8 cellular contexts compared by ENCODE assay signal in the genomic region with DNA sequence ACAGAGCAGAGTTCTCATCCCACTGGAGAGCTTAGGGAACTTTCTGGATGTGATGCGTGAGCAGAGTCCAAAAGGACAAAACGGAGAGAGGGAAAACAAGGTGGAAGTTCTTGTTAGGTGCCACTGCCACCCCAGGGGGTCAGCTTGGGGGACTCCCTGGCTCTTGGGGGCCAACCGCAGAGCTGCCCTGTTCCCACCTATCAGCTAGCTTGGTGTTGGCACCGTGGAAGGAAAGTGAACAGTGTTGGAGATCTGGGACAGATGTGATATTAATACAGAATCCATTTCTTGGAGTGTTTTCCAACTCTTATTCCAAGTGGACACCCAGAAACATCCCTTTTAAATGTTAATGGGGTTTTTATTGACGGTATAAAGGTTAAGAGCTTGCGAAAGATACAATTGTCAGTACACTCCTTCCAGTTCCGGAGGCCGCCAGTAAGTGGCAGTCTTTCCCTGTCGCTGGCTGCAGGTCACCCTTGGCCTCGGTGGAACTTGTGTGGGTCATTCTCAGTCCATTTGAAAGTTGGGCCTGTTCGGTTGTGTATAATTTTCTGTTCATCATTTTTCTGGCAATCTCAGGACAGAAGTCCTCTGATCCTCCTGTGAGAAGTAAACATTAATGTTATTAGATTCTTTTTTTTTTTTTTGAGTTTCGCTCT. TPM values are rescaled to one million over a fixed set of nuclear protein-coding genes. Genes with fewer than 3 reads are reported as not detected.
A peak's percentile ranks its signal among the peaks of the same experiment; 100 is the strongest.
DNase-seq lines count a peak whose midpoint lies in the region; ATAC-seq and TF ChIP-seq lines count a peak whose summit lies in the region.
"Not testable (repeated sequence)": the region's sequence is repeated elsewhere in the genome, so short reads cannot be mapped to it uniquely, and the experiment has no call there.

No MANE protein-coding gene starts in this region.

- H3K36me3 Mint-ChIP-seq in activated CD4-positive, alpha-beta T cell treated with anti-CD3 and anti-CD28 coated beads for 36 hours (ENCODE audit: low read depth); natural killer cell treated with Interleukin-12 subunit alpha and Interleukin-12 subunit beta and Interleukin-15 and Interleukin-18, amount 100 ng/mL, for 72 hours; stimulated activated effector memory CD8-positive, alpha-beta T cell treated with anti-CD3 and anti-CD28 coated beads, Interleukin-12 subunit alpha, Interleukin-12 subunit beta, amount 100 ng/mL, for 72 hours: not testable (repeated sequence)

- not testable (repeated sequence) for DNase-seq in AG04450 (ENCODE audit: low read depth, low spot score); HFF-Myc (ENCODE audit: extremely low read depth, low read depth); activated CD4-positive, alpha-beta T cell treated with anti-CD3 and anti-CD28 coated beads for 36 hours; body of pancreas; fibroblast of villous mesenchyme (ENCODE audit: low read depth); left lung; natural killer cell treated with Interleukin-12 subunit alpha and Interleukin-12 subunit beta and Interleukin-15 and Interleukin-18, amount 100 ng/mL, for 72 hours (ENCODE audit: low spot score); stimulated activated effector memory CD8-positive, alpha-beta T cell treated with anti-CD3 and anti-CD28 coated beads, Interleukin-12 subunit alpha, Interleukin-12 subunit beta, amount 100 ng/mL, for 72 hours (ENCODE audit: low spot score in 2 of 2)

- TF ChIP-seq CTCF in AG04450 (IDR thresholded peaks at IDR 0.05; ENCODE audit: low read depth, low read length) (0 out of 2 replicates have a peak, but pooled peaks have one; percentile 7), HFF-Myc (IDR thresholded peaks at IDR 0.05; ENCODE audit: low read depth, low read length, missing control alignments) (peak; percentile 10), body of pancreas (IDR thresholded peaks at IDR 0.05) (peak in 2 of 7 experiments; percentile 15 to 19), fibroblast of villous mesenchyme (IDR thresholded peaks at IDR 0.05; ENCODE audit: insufficient read depth, low read depth, low read length) (peak; percentile 29), left lung (IDR thresholded peaks at IDR 0.05) (peak; percentile 21 to 31)

- not testable (repeated sequence) for H3K9me3 Mint-ChIP-seq in activated CD4-positive, alpha-beta T cell treated with anti-CD3 and anti-CD28 coated beads for 36 hours (ENCODE audit: low read depth); natural killer cell treated with Interleukin-12 subunit alpha and Interleukin-12 subunit beta and Interleukin-15 and Interleukin-18, amount 100 ng/mL, for 72 hours; stimulated activated effector memory CD8-positive, alpha-beta T cell treated with anti-CD3 and anti-CD28 coated beads, Interleukin-12 subunit alpha, Interleukin-12 subunit beta, amount 100 ng/mL, for 72 hours

- H3K4me3 Mint-ChIP-seq in activated CD4-positive, alpha-beta T cell treated with anti-CD3 and anti-CD28 coated beads for 36 hours; natural killer cell treated with Interleukin-12 subunit alpha and Interleukin-12 subunit beta and Interleukin-15 and Interleukin-18, amount 100 ng/mL, for 72 hours; stimulated activated effector memory CD8-positive, alpha-beta T cell treated with anti-CD3 and anti-CD28 coated beads, Interleukin-12 subunit alpha, Interleukin-12 subunit beta, amount 100 ng/mL, for 72 hours: not testable (repeated sequence)

- H3K36me3 ChIP-seq in body of pancreas (replicated peaks in 1 of 2; ENCODE audit: insufficient read depth in 1 of 2, low read depth in 2 of 2); left lung: not testable (repeated sequence)

- peak; percentile 58 for ATAC-seq in activated CD4-positive, alpha-beta T cell treated with anti-CD3 and anti-CD28 coated beads for 36 hours
- ATAC-seq in body of pancreas, result peak; percentile 75
- ATAC-seq in left lung, result peak; percentile 79
- ATAC-seq in natural killer cell treated with Interleukin-12 subunit alpha and Interleukin-12 subunit beta and Interleukin-15 and Interleukin-18, amount 100 ng/mL, for 72 hours, result peak; percentile 55 to 68
- ATAC-seq in stimulated activated effector memory CD8-positive, alpha-beta T cell treated with anti-CD3 and anti-CD28 coated beads, Interleukin-12 subunit alpha, Interleukin-12 subunit beta, amount 100 ng/mL, for 72 hours, result peak; percentile 64

- TF ChIP-seq POLR2A in body of pancreas (IDR thresholded peaks at IDR 0.05), result not testable (repeated sequence)

- intact Hi-C loops in activated CD4-positive, alpha-beta T cell treated with anti-CD3 and anti-CD28 coated beads for 36 hours (cut with DNase I, micrococcal nuclease); body of pancreas (cut with DNase I); left lung (cut with DNase I): not testable (repeated sequence)

- not testable (repeated sequence) for H3K4me1 ChIP-seq in body of pancreas, left lung

- H3K9me3 ChIP-seq in AG04450 (ENCODE audit: control insufficient read depth, insufficient read depth, low read length); body of pancreas; left lung: not testable (repeated sequence)

- H3K27me3 Mint-ChIP-seq in activated CD4-positive, alpha-beta T cell treated with anti-CD3 and anti-CD28 coated beads for 36 hours; natural killer cell treated with Interleukin-12 subunit alpha and Interleukin-12 subunit beta and Interleukin-15 and Interleukin-18, amount 100 ng/mL, for 72 hours: not testable (repeated sequence)

- H3K27ac Mint-ChIP-seq in activated CD4-positive, alpha-beta T cell treated with anti-CD3 and anti-CD28 coated beads for 36 hours; natural killer cell treated with Interleukin-12 subunit alpha and Interleukin-12 subunit beta and Interleukin-15 and Interleukin-18, amount 100 ng/mL, for 72 hours; stimulated activated effector memory CD8-positive, alpha-beta T cell treated with anti-CD3 and anti-CD28 coated beads, Interleukin-12 subunit alpha, Interleukin-12 subunit beta, amount 100 ng/mL, for 72 hours: not testable (repeated sequence)

- POLR2A ChIA-PET in AG04450 (lab: Yijun Ruan, JAX); activated CD4-positive, alpha-beta T cell treated with anti-CD3 and anti-CD28 coated beads for 36 hours (lab: Charles Lee): not testable (repeated sequence)

- not testable (repeated sequence) for H3K4me1 Mint-ChIP-seq in activated CD4-positive, alpha-beta T cell treated with anti-CD3 and anti-CD28 coated beads for 36 hours; natural killer cell treated with Interleukin-12 subunit alpha and Interleukin-12 subunit beta and Interleukin-15 and Interleukin-18, amount 100 ng/mL, for 72 hours (ENCODE audit: low read depth in 2 of 2); stimulated activated effector memory CD8-positive, alpha-beta T cell treated with anti-CD3 and anti-CD28 coated beads, Interleukin-12 subunit alpha, Interleukin-12 subunit beta, amount 100 ng/mL, for 72 hours

- not testable (repeated sequence) for H3K27me3 ChIP-seq in AG04450 (ENCODE audit: control insufficient read depth, insufficient read depth, low read length); body of pancreas; left lung

- 45 to 69% methylated on average over 4 to 5 of the region's 12 CpGs for WGBS in body of pancreas, 2 donors

- not testable (repeated sequence) for H3K27ac ChIP-seq in AG04450 (ENCODE audit: low read depth, low read length); body of pancreas; left lung

- H3K4me3 ChIP-seq in AG04450 (ENCODE audit: low read depth, low read length); HFF-Myc (replicated peaks; ENCODE audit: low read depth, low read length); body of pancreas; fibroblast of villous mesenchyme (ENCODE audit: low read depth, low read length); left lung: not testable (repeated sequence)

- CTCF ChIA-PET in AG04450 (lab: Charles Lee); activated CD4-positive, alpha-beta T cell treated with anti-CD3 and anti-CD28 coated beads for 36 hours (lab: Charles Lee): not testable (repeated sequence)

RNA-seq across cellular contexts. Expression of gene NPIPA1, which starts 40.1 kb away (rescaled TPM):
- polyA plus RNA-seq in AG04450 (2011; rRNA removed), result 51.0 and 63.4 TPM in 2 replicates
- 12.8 and 14.6 TPM in 2 replicates for polyA minus RNA-seq in AG04450 (2011; rRNA and poly(A)+ RNA removed)
- total RNA-seq in activated CD4-positive, alpha-beta T cell treated with anti-CD3 and anti-CD28 coated beads for 36 hours, result 10 to 100 TPM; 90.4 to 99.1 TPM
- total RNA-seq in body of pancreas (10 to 100 TPM; 38.1 to 46.8 TPM), fibroblast of villous mesenchyme (30.9 and 39.3 TPM in 2 replicates), left lung (10 to 100 TPM; 79.2 to 83.4 TPM)
- 100 to 1,000 TPM in 1 of 2 donors, 10 to 100 TPM in 1; 63.6 to 156 TPM for total RNA-seq in natural killer cell treated with Interleukin-12 subunit alpha and Interleukin-12 subunit beta and Interleukin-15 and Interleukin-18, amount 100 ng/mL, for 72 hours
